ENCODE assay signal across 8 cellular contexts in the genomic region with DNA sequence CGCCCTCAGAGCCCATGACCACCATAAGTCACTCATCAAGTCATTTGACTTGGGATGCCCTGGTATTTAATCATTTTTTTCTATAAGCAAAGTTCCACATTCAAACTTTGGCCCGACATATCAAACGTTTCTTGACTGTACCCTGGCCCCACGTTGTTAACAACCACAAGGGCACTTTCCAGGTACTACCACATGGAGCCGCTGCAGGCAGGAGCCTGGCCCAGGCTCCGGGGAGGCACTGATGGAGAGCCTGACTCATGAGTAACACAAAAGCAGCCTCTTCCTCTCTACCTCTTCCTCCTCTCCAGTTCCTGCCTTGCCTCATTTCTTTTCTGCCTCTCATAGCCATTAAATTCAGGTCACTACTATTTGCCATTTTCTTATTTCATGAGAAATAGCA.
DNase-seq lines count a peak whose midpoint lies in the region; ATAC-seq, FAIRE-seq and TF ChIP-seq lines count a peak whose summit lies in the region.
"Not testable (repeated sequence)": the region's sequence is repeated elsewhere in the genome, so short reads cannot be mapped to it uniquely, and the experiment has no call there.

No MANE protein-coding gene starts in this region.

- not testable (repeated sequence) for H2AFZ ChIP-seq in OCI-LY7 (ENCODE audit: low read length); astrocyte (ENCODE audit: low read depth, low read length)

- not testable (repeated sequence) for H3K4me3 Mint-ChIP-seq in HFFc6, natural killer cell
- H3K4me3 Mint-ChIP-seq in astrocyte (ENCODE audit: unreplicated experiment): peak overlapping the region; percentile 74

- peak; percentile 77 for DNase-seq in CD1c-positive myeloid dendritic cell (ENCODE audit: extremely low spot score)
- DNase-seq in HFFc6: peak; percentile 28
- DNase-seq in OCI-LY7 (ENCODE audit: low spot score): peak; percentile 11
- peak; percentile 28 to 61 for DNase-seq in activated CD4-positive, alpha-beta T cell treated with anti-CD3 and anti-CD28 coated beads, Interleukin-2, amount 50 U/mL, for 24 hours (ENCODE audit: low read depth in 1 of 2, low spot score in 1 of 2)
- peak; percentile 38 for DNase-seq in astrocyte (ENCODE audit: low read depth)
- peak; percentile 38 to 57 for DNase-seq in foreskin fibroblast
- peak; percentile 16 for DNase-seq in natural killer cell
- peak; percentile 11 for DNase-seq in stimulated activated CD8-positive, alpha-beta memory T cell treated with anti-CD3 and anti-CD28 coated beads, Interleukin-15, amount 100 ng/mL, for 1 hour (ENCODE audit: low read depth)

- not testable (repeated sequence) for BruUV-seq in OCI-LY7 (replicated peaks; lab: Mats Ljungman, UMichigan)

- not testable (repeated sequence) for H3K27me3 Mint-ChIP-seq in HFFc6 (ENCODE audit: insufficient read depth); astrocyte (ENCODE audit: low read depth, unreplicated experiment); natural killer cell (ENCODE audit: low read depth in 2 of 2)

- POLR2A ChIA-PET in OCI-LY7 (lab: Charles Lee): not testable (repeated sequence)

- not testable (repeated sequence) for H3K36me3 ChIP-seq in OCI-LY7 (ENCODE audit: insufficient read depth, low read length); astrocyte (ENCODE audit: insufficient read depth, low read length)

- H3K4me3 ChIP-seq in OCI-LY7 (ENCODE audit: low read depth, low read length, poor library complexity, severe bottlenecking); astrocyte (ENCODE audit: insufficient read depth, low read depth, low read length); foreskin fibroblast (ENCODE audit: low read depth in 1 of 2, low read length in 2 of 2): not testable (repeated sequence)

- H3K27ac Mint-ChIP-seq in HFFc6: peak overlapping the region; percentile 44; the same call in 1 of the 2 replicates
- not testable (repeated sequence) for H3K27ac Mint-ChIP-seq in astrocyte (ENCODE audit: unreplicated experiment); natural killer cell

- H3K79me2 ChIP-seq in OCI-LY7 (ENCODE audit: insufficient read depth, low read depth, low read length); astrocyte (ENCODE audit: insufficient read depth, low read length): not testable (repeated sequence)

- not testable (repeated sequence) for H3K4me2 ChIP-seq in OCI-LY7 (ENCODE audit: low read length); astrocyte (ENCODE audit: low read length)

- not testable (repeated sequence) for H3K9me3 ChIP-seq in OCI-LY7 (ENCODE audit: low read length); astrocyte (ENCODE audit: insufficient read depth, low read depth, low read length)

- intact Hi-C loops in OCI-LY7 (cut with micrococcal nuclease; ENCODE audit: unreplicated experiment); natural killer cell (cut with micrococcal nuclease): not testable (repeated sequence)

- H3K27me3 ChIP-seq in astrocyte (ENCODE audit: insufficient read depth, low read length): not testable (repeated sequence)

- not testable (repeated sequence) for H3K9ac ChIP-seq in astrocyte (ENCODE audit: low read length)

- H3K9me3 Mint-ChIP-seq in HFFc6; astrocyte (ENCODE audit: unreplicated experiment); natural killer cell: not testable (repeated sequence)

- not testable (repeated sequence) for H3K36me3 Mint-ChIP-seq in HFFc6 (ENCODE audit: low read depth); astrocyte (ENCODE audit: low read depth, unreplicated experiment); natural killer cell

- not testable (repeated sequence) for FAIRE-seq in astrocyte (lab: Jason Lieb, UNC)

- TF ChIP-seq CTCF in HFFc6 (IDR thresholded peaks at IDR 0.05) (peak; percentile 65), astrocyte (IDR thresholded peaks at IDR 0.05; ENCODE audit: insufficient read depth, low read depth, low read length) (peak; percentile 30), foreskin fibroblast (IDR thresholded peaks at IDR 0.05; ENCODE audit: low read depth, low read length) (peak; percentile 35)
- not testable (repeated sequence) for TF ChIP-seq CTCF in OCI-LY7 (conservative IDR thresholded peaks at IDR 0.05; ENCODE audit: low read length); natural killer cell (IDR thresholded peaks at IDR 0.05)

- H3K4me1 ChIP-seq in OCI-LY7 (ENCODE audit: insufficient read depth, low read length, poor library complexity, severe bottlenecking); astrocyte (ENCODE audit: insufficient read depth, low read length): not testable (repeated sequence)

- not testable (repeated sequence) for H3K9me2 ChIP-seq in OCI-LY7 (ENCODE audit: insufficient read depth, low read length)

- peak; percentile 67 to 95 (median 90) for ATAC-seq in natural killer cell

- H3K4me1 Mint-ChIP-seq in HFFc6 (ENCODE audit: low read depth): peaks cover 22% of the 10 kb centered on the region
- not testable (repeated sequence) for H3K4me1 Mint-ChIP-seq in astrocyte (ENCODE audit: low read depth, unreplicated experiment); natural killer cell

- not testable (repeated sequence) for H3K27ac ChIP-seq in OCI-LY7 (ENCODE audit: low read depth, low read length, poor library complexity, severe bottlenecking)
- peak overlapping the region; percentile 73 for H3K27ac ChIP-seq in astrocyte (ENCODE audit: low read depth, low read length)

- H4K20me1 ChIP-seq in OCI-LY7 (ENCODE audit: insufficient read depth, low read length); astrocyte (ENCODE audit: insufficient read depth, low read length): not testable (repeated sequence)

- CTCF ChIA-PET in OCI-LY7 (lab: Charles Lee; ENCODE audit: unreplicated experiment): not testable (repeated sequence)

Comparison
In these comparisons a context has a peak if more than half of its experiments do, and no peak if none do; other contexts are left out.
1. DNase-seq: peak in every context shown above with its lines; median percentile 77 in CD1c-positive myeloid dendritic cell; 48 in foreskin fibroblast; 44 in activated CD4-positive, alpha-beta T cell treated with anti-CD3 and anti-CD28 coated beads, Interleukin-2, amount 50 U/mL, for 24 hours; 38 in astrocyte; 28 in HFFc6; 16 in natural killer cell; 11 in OCI-LY7; 11 in stimulated activated CD8-positive, alpha-beta memory T cell treated with anti-CD3 and anti-CD28 coated beads, Interleukin-15, amount 100 ng/mL, for 1 hour.